ENCODE assay signal across 8 cellular contexts in the genomic region with DNA sequence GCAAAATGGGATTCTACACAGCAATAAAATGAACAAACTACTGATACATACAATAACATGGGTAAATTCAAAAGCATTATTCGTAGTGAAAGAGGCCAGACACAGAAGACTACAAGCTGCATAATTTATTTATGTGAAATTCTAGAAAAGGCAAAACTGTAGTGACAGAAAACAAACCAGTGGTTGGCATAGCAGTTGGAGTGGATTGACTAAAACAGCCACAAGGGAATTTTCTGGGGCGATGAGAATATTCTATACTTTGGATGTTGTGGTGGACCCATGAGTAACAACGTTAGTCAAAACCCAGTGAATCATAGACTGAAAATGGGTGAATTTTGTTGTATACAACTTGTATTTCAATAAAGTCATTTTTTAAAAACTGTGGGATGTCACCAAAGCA.
"Had no signal": no experiment of that assay in that cellular context is flagged by ENCODE, and none has a peak within 500 bp of the region (broad histone marks: within the 10 kb centered on the region; RNA-seq: fewer than 3 reads in every experiment).

No MANE protein-coding gene starts in this region.

- DNase-seq: HCEC 1CT, IMR-90 had no signal

- H3K4me1 Mint-ChIP-seq: GM23338 had no signal

- H3K27ac Mint-ChIP-seq: GM23338, H9 had no signal

- H3K4me3 Mint-ChIP-seq: GM23338, H9 had no signal

- FAIRE-seq: H1, H54, HTR-8/SVneo, K562 had no signal

- ATAC-seq: GM23338, K562 had no signal
